1 cellular context compared by ENCODE assay signal in genomic region chr3:57434041-57434440, GRCh38.
TF ChIP-seq lines count a peak whose summit lies in the region.

No MANE protein-coding gene starts in this region.

TF ChIP-seq in H1, 55 proteins besides CTCF, POLR2A, EP300 and RAD21 (continued from another document):
- TF ChIP-seq ATF2 (IDR thresholded peaks at IDR 0.05; ENCODE audit: low read length): no peak
- TF ChIP-seq SUZ12 (IDR thresholded peaks at IDR 0.05; ENCODE audit: low read length): no peak
- TF ChIP-seq CHD2 (IDR thresholded peaks at IDR 0.05; ENCODE audit: low read length): no peak
- TF ChIP-seq, protein P1, sequence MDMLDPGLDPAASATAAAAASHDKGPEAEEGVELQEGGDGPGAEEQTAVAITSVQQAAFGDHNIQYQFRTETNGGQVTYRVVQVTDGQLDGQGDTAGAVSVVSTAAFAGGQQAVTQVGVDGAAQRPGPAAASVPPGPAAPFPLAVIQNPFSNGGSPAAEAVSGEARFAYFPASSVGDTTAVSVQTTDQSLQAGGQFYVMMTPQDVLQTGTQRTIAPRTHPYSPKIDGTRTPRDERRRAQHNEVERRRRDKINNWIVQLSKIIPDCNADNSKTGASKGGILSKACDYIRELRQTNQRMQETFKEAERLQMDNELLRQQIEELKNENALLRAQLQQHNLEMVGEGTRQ (IDR thresholded peaks at IDR 0.05; ENCODE audit: low read length): no peak
- TF ChIP-seq TCF12 (IDR thresholded peaks at IDR 0.05; ENCODE audit: low read depth, low read length): no peak
- TF ChIP-seq KDM5A (IDR thresholded peaks at IDR 0.05; ENCODE audit: low read length): no peak
- no peak for TF ChIP-seq CHD1 (IDR thresholded peaks at IDR 0.05; ENCODE audit: low read depth, low read length)
- no peak for TF ChIP-seq GTF2F1 (IDR thresholded peaks at IDR 0.05; ENCODE audit: borderline replicate concordance, low read depth, low read length)
